In genomic region chr1:151165738-151166505, GRCh38 we compare ENCODE assay signal across 1 cellular context.
TF ChIP-seq lines count a peak whose summit lies in the region.

TSS of gene LYSMD1 (minus strand) at chr1:151165902. CDS start at chr1:151165258, 644 bp downstream.
TSS of gene SCNM1 (plus strand) at chr1:151166144. CDS start at chr1:151166153, 9 bp downstream.

TF ChIP-seq in K562, 482 proteins besides CTCF, POLR2A, EP300 and RAD21 (continued from another document and continues in another):
- no peak for TF ChIP-seq PBX2 (CRISPR knock-in tag; IDR thresholded peaks at IDR 0.05; ENCODE audit: low read depth)
- peak; percentile 53; the same call in 1 of the 2 replicates for TF ChIP-seq PBX2 (tag; conservative IDR thresholded peaks at IDR 0.05; ENCODE audit: low read depth)
- no peak for TF ChIP-seq ZBTB5 (IDR thresholded peaks at IDR 0.05)
- TF ChIP-seq ZBTB43 (CRISPR knock-in tag; IDR thresholded peaks at IDR 0.05): no peak; the same call in 1 of the 2 replicates
- peak; percentile 83 to 92 for TF ChIP-seq MNT (conservative IDR thresholded peaks at IDR 0.05)
- TF ChIP-seq ETS1 (conservative IDR thresholded peaks at IDR 0.05; ENCODE audit: control insufficient read depth, low read depth, low read length): peak; percentile 100
- TF ChIP-seq PTTG1 (tag; IDR thresholded peaks at IDR 0.05; ENCODE audit: low read depth): 0 out of 2 replicates have a peak, but pooled peaks have one; percentile 7
- TF ChIP-seq PURB (CRISPR knock-in tag; IDR thresholded peaks at IDR 0.05; ENCODE audit: low read depth): no peak
- 0 out of 2 replicates have a peak, but pooled peaks have one; percentile 76 for TF ChIP-seq HNRNPUL1 (IDR thresholded peaks at IDR 0.05; ENCODE audit: low read length)
- no peak for TF ChIP-seq SNRNP70 (optimal IDR thresholded peaks at IDR 0.05; ENCODE audit: low read depth, low read length)
- no peak for TF ChIP-seq ZKSCAN3 (CRISPR knock-in tag; IDR thresholded peaks at IDR 0.05)
- TF ChIP-seq ESRRB (CRISPR knock-in tag; IDR thresholded peaks at IDR 0.05; ENCODE audit: borderline replicate concordance): no peak
- no peak for TF ChIP-seq RBM25 (IDR thresholded peaks at IDR 0.05; ENCODE audit: low read depth, low read length, severe bottlenecking)
- TF ChIP-seq CC2D1A (IDR thresholded peaks at IDR 0.05): no peak
- TF ChIP-seq ARID4B (CRISPR knock-in tag; IDR thresholded peaks at IDR 0.05): peak; percentile 93
- no peak for TF ChIP-seq PHTF2 (CRISPR knock-in tag; IDR thresholded peaks at IDR 0.05)
- TF ChIP-seq MTF1 (CRISPR knock-in tag; IDR thresholded peaks at IDR 0.05; ENCODE audit: borderline replicate concordance): no peak
- TF ChIP-seq USF2 (CRISPR knock-in tag; IDR thresholded peaks at IDR 0.05): no peak
- TF ChIP-seq MAFF (IDR thresholded peaks at IDR 0.05; ENCODE audit: low read length): no peak
- TF ChIP-seq POU5F1 (IDR thresholded peaks at IDR 0.05; ENCODE audit: borderline replicate concordance, low read depth, low read length, partially characterized antibody): peak; percentile 100
- no peak for TF ChIP-seq HDGF (IDR thresholded peaks at IDR 0.05)
- TF ChIP-seq ZNF695 (CRISPR knock-in tag; IDR thresholded peaks at IDR 0.05): no peak
- no peak for TF ChIP-seq ZC3H11A (IDR thresholded peaks at IDR 0.05; ENCODE audit: low read depth, low read length)
- TF ChIP-seq FOXK1 (CRISPR knock-in tag; IDR thresholded peaks at IDR 0.05; ENCODE audit: borderline replicate concordance): no peak; the same call in 1 of the 2 replicates
- no peak for TF ChIP-seq NBN (IDR thresholded peaks at IDR 0.05; ENCODE audit: low read depth)
- no peak for TF ChIP-seq CBX5 (IDR thresholded peaks at IDR 0.05; ENCODE audit: borderline replicate concordance, low read depth)
- TF ChIP-seq ARID3A (IDR thresholded peaks at IDR 0.05; ENCODE audit: borderline replicate concordance, low read depth, low read length): no peak
- TF ChIP-seq JUN (IDR thresholded peaks at IDR 0.05; ENCODE audit: borderline replicate concordance, low read depth, low read length): peak; percentile 85; the same call in 1 of the 2 replicates
- no peak for TF ChIP-seq JUN (CRISPR knock-in tag; IDR thresholded peaks at IDR 0.05; ENCODE audit: borderline replicate concordance)
- TF ChIP-seq ZFP36 (IDR thresholded peaks at IDR 0.05; ENCODE audit: low read depth, low read length, partially characterized antibody): peak; percentile 47
- TF ChIP-seq ZNF79 (CRISPR knock-in tag; IDR thresholded peaks at IDR 0.05; ENCODE audit: low read depth): no peak
- peak; percentile 52; the same call in 1 of the 2 replicates for TF ChIP-seq TCF7 (IDR thresholded peaks at IDR 0.05; ENCODE audit: borderline replicate concordance)
- TF ChIP-seq RBM14 (IDR thresholded peaks at IDR 0.05; ENCODE audit: borderline replicate concordance, insufficient read depth, low read depth, low read length): no peak
- TF ChIP-seq RFX5 (IDR thresholded peaks at IDR 0.05; ENCODE audit: low read depth, low read length): no peak
- no peak for TF ChIP-seq TSC22D4 (tag; IDR thresholded peaks at IDR 0.05)
